1 cellular context compared by ENCODE assay signal in genomic region chr19:38190061-38190460, GRCh38.
TF ChIP-seq lines count a peak whose summit lies in the region.

No MANE protein-coding gene starts in this region.

TF ChIP-seq in H1, 55 proteins besides CTCF, POLR2A, EP300 and RAD21:
- TF ChIP-seq POU5F1 (IDR thresholded peaks at IDR 0.05; ENCODE audit: low read depth, low read length) (no peak), USF2 (IDR thresholded peaks at IDR 0.05; ENCODE audit: low read length) (no peak), KDM5A (IDR thresholded peaks at IDR 0.05; ENCODE audit: low read length) (no peak), PHF8 (conservative IDR thresholded peaks at IDR 0.05; ENCODE audit: low read depth, low read length) (no peak), SP2 (IDR thresholded peaks at IDR 0.05; ENCODE audit: low read length) (no peak), ASH2L (IDR thresholded peaks at IDR 0.05; ENCODE audit: low read length) (no peak), RBBP5 (IDR thresholded peaks at IDR 0.05; ENCODE audit: borderline replicate concordance, low read depth, low read length) (no peak), SIRT6 (IDR thresholded peaks at IDR 0.05; ENCODE audit: low read length) (no peak), RNF2 (IDR thresholded peaks at IDR 0.05; ENCODE audit: borderline replicate concordance, low read depth, low read length, missing control alignments, poor library complexity, severe bottlenecking) (no peak), TBP (IDR thresholded peaks at IDR 0.05; ENCODE audit: low read depth, low read length) (no peak), SP4 (IDR thresholded peaks at IDR 0.05; ENCODE audit: low read length) (no peak), BACH1 (IDR thresholded peaks at IDR 0.05; ENCODE audit: low read length) (no peak), E2F6 (IDR thresholded peaks at IDR 0.05) (no peak), SAP30 (IDR thresholded peaks at IDR 0.05; ENCODE audit: insufficient read depth, insufficient replicate concordance, low read length) (no peak), BCL11A (IDR thresholded peaks at IDR 0.05; ENCODE audit: low read depth in 2 of 2, low read length in 2 of 2) (no peak), TAF7 (optimal IDR thresholded peaks at IDR 0.05; ENCODE audit: borderline replicate concordance, low read depth, low read length) (no peak), CREB1 (IDR thresholded peaks at IDR 0.05) (no peak), JUND (IDR thresholded peaks at IDR 0.05; ENCODE audit: low read length) (no peak), ZNF274 (IDR thresholded peaks at IDR 0.05; ENCODE audit: borderline replicate concordance, extremely low read depth, low read length) (no peak)
